In the genomic region with DNA sequence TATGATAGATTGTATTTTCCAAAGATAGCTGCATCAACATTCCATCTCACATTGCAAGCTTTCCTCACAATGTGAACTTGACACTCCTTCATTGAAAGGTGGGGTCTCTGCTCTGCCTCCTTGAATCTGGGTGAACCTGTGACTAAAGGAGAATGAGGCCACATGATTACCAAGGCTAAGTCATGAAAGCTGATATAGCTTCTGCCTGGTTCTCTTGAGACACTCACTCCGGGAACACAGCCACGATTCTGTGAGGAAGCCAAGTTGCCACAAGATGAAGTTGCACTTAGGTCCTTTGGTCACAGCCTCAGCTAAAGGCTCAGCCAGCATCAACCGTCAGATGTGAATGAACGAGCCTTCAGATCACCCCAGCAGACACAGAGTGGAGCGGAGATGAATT, we compare ENCODE assay signal across 30 cellular contexts.
"Had no signal": no experiment of that assay in that cellular context is flagged by ENCODE, and none has a peak within 500 bp of the region (broad histone marks: within the 10 kb centered on the region; RNA-seq: fewer than 3 reads in every experiment).

No MANE protein-coding gene starts in this region.

- H3K4me1 Mint-ChIP-seq: activated CD8-positive, alpha-beta memory T cell treated with anti-CD3 and anti-CD28 coated beads, Interleukin-2, amount 10 ng/mL, durations not matched to agents 7 days and 5 days; activated naive CD4-positive, alpha-beta T cell treated with anti-CD3 and anti-CD28 coated beads, Interleukin-2, amount 50 U/mL, for 24 hours; activated naive CD8-positive, alpha-beta T cell treated with anti-CD3 and anti-CD28 coated beads, Interleukin-2, amount 50 U/mL, for 24 hours; neural crest cell; WTC11 had no signal

- DNase-seq: activated CD4-positive, alpha-beta T cell treated with anti-CD3 and anti-CD28 coated beads for 1 hour; activated CD8-positive, alpha-beta memory T cell treated with anti-CD3 and anti-CD28 coated beads, Interleukin-2, amount 10 ng/mL, durations not matched to agents 7 days and 5 days; activated CD8-positive, alpha-beta T cell treated with anti-CD3 and anti-CD28 coated beads, Interleukin-2, amount 10 ng/mL, durations not matched to agents 7 days and 5 days; activated naive CD8-positive, alpha-beta T cell treated with anti-CD3 and anti-CD28 coated beads, Interleukin-2, amount 50 U/mL, for 24 hours; activated T-cell treated with anti-CD3 and anti-CD28 coated beads, Interleukin-2, amount 50 U/mL, for 48 hours; amygdala; central memory CD4-positive, alpha-beta T cell; endodermal cell; esophagus squamous epithelium; hypothalamus; kidney glomerular epithelial cell; left lung; lower lobe of right lung; mesenchymal stem cell; naive thymus-derived CD8-positive, alpha-beta T cell; nucleus accumbens; pancreas; stimulated activated CD4-positive, alpha-beta T cell treated with anti-CD3 and anti-CD28 coated beads, Interleukin-2, amount 100 ng/mL, for 48 hours; stimulated activated naive CD8-positive, alpha-beta T cell treated with anti-CD3 and anti-CD28 coated beads, Interleukin-15, Interleukin-2, amounts not matched to agents 100 U/mL and 50 U/mL, for 24 hours; T-helper 2 cell; uterus had no signal

- H3K27ac Mint-ChIP-seq: activated CD8-positive, alpha-beta memory T cell treated with anti-CD3 and anti-CD28 coated beads, Interleukin-2, amount 10 ng/mL, durations not matched to agents 7 days and 5 days; activated CD8-positive, alpha-beta T cell treated with anti-CD3 and anti-CD28 coated beads, Interleukin-2, amount 10 ng/mL, durations not matched to agents 7 days and 5 days; activated naive CD4-positive, alpha-beta T cell treated with anti-CD3 and anti-CD28 coated beads, Interleukin-2, amount 50 U/mL, for 24 hours; activated naive CD8-positive, alpha-beta T cell treated with anti-CD3 and anti-CD28 coated beads, Interleukin-2, amount 50 U/mL, for 24 hours; activated T-helper 2 cell treated with anti-CD3 and anti-CD28 coated beads, Interferon-gamma antibody, Interleukin-2, Interleukin-4, amounts not matched to agents 10 μg/mL and 5 μg/mL and 100 μg/mL, durations not matched to agents 14 hours and 24 hours and 36 hours; endodermal cell; type B pancreatic cell; WTC11 had no signal

- H3K27ac ChIP-seq: epithelial cell of prostate, esophagus squamous epithelium, gastroesophageal sphincter, left lung, lower lobe of right lung, pancreas, right atrium auricular region, thoracic aorta, uterus had no signal

- H3K27me3 ChIP-seq: pancreas, right atrium auricular region, uterus had no signal

- H3K36me3 ChIP-seq: esophagus squamous epithelium, gastroesophageal sphincter, left lung, lower lobe of right lung, pancreas, right atrium auricular region, thoracic aorta, uterus had no signal

- H3K9me3 Mint-ChIP-seq: activated naive CD4-positive, alpha-beta T cell treated with anti-CD3 and anti-CD28 coated beads, Interleukin-2, amount 50 U/mL, for 24 hours; activated naive CD8-positive, alpha-beta T cell treated with anti-CD3 and anti-CD28 coated beads, Interleukin-2, amount 50 U/mL, for 24 hours; activated T-helper 2 cell treated with anti-CD3 and anti-CD28 coated beads, Interferon-gamma antibody, Interleukin-2, Interleukin-4, amounts not matched to agents 10 μg/mL and 5 μg/mL and 100 μg/mL, durations not matched to agents 14 hours and 24 hours and 36 hours; type B pancreatic cell; WTC11 had no signal

- H3K4me1 ChIP-seq: esophagus squamous epithelium, gastroesophageal sphincter, left lung, lower lobe of right lung, pancreas, right atrium auricular region, uterus had no signal

- H3K4me3 Mint-ChIP-seq: activated CD8-positive, alpha-beta memory T cell treated with anti-CD3 and anti-CD28 coated beads, Interleukin-2, amount 10 ng/mL, durations not matched to agents 7 days and 5 days; activated CD8-positive, alpha-beta T cell treated with anti-CD3 and anti-CD28 coated beads, Interleukin-2, amount 10 ng/mL, durations not matched to agents 7 days and 5 days; activated naive CD4-positive, alpha-beta T cell treated with anti-CD3 and anti-CD28 coated beads, Interleukin-2, amount 50 U/mL, for 24 hours; activated naive CD8-positive, alpha-beta T cell treated with anti-CD3 and anti-CD28 coated beads, Interleukin-2, amount 50 U/mL, for 24 hours; endodermal cell; naive thymus-derived CD8-positive, alpha-beta T cell; neural crest cell; type B pancreatic cell; WTC11 had no signal

- H3K4me3 ChIP-seq: esophagus squamous epithelium, gastroesophageal sphincter, left lung, lower lobe of right lung, pancreas, right atrium auricular region, thoracic aorta, uterus had no signal

- H3K9me3 ChIP-seq: esophagus squamous epithelium, left lung, lower lobe of right lung, pancreas, thoracic aorta, uterus had no signal

- H3K36me3 Mint-ChIP-seq: activated CD8-positive, alpha-beta memory T cell treated with anti-CD3 and anti-CD28 coated beads, Interleukin-2, amount 10 ng/mL, durations not matched to agents 7 days and 5 days; activated naive CD4-positive, alpha-beta T cell treated with anti-CD3 and anti-CD28 coated beads, Interleukin-2, amount 50 U/mL, for 24 hours; naive thymus-derived CD8-positive, alpha-beta T cell; type B pancreatic cell; WTC11 had no signal

- ATAC-seq: activated CD8-positive, alpha-beta memory T cell treated with anti-CD3 and anti-CD28 coated beads, Interleukin-2, amount 10 ng/mL, durations not matched to agents 7 days and 5 days; activated CD8-positive, alpha-beta T cell treated with anti-CD3 and anti-CD28 coated beads, Interleukin-2, amount 10 ng/mL, durations not matched to agents 7 days and 5 days; activated naive CD8-positive, alpha-beta T cell treated with anti-CD3 and anti-CD28 coated beads, Interleukin-2, amount 50 U/mL, for 24 hours; gastroesophageal sphincter; left lung; lower lobe of right lung; naive thymus-derived CD8-positive, alpha-beta T cell; pancreas; stimulated activated naive CD8-positive, alpha-beta T cell treated with anti-CD3 and anti-CD28 coated beads, Interleukin-15, Interleukin-2, amounts not matched to agents 100 U/mL and 50 U/mL, for 24 hours; WTC11 had no signal
